ENCODE assay signal across 1 cellular context in the genomic region with DNA sequence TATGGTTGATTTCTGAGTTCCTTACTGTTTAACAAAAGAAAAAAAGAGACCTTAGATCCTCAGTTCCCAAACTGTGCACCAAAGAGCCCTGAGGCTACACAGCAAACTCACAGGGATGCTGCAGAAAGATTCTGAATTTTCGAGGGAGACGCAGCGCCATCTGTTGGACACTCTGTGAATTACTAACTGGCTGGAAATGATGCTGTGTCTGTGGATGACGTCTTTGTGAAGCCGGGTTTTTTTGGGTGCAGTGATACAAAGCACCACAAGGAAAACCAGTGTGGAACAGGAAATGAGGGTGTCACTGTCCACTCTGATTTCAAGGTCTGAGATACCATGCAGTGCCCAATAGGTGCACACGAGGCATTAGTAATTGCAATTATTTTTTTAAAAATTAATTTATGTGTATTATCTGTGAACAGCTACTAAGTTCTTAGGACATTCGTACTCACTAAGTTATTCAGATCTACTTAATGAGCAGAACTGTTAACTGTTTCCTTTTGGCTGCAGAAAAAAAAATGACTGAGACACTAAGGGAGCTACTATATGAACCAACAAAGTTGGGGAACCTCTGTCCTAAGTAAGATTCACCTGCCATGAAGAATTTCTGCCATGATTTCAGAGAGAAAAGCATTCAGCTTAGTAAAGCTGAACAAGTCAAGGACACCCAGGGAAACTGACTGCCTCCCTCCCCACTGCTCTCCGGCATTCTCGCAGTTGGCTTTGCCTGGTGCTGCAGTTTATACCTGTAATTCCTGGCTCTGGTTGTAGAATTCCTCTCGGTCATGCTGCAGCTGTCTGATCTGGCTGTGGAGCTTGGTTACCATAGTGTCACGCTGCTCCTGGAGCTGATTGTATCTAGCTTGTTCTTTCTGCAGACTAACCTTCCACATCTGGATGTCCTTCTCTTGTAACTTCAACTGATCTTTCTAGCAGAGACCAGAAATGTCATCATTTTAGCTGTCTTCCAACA.
TF ChIP-seq lines count a peak whose summit lies in the region.

No MANE protein-coding gene starts in this region.

TF ChIP-seq in H1, 55 proteins besides CTCF, POLR2A, EP300 and RAD21 (continued from another document):
- TF ChIP-seq, protein P1, sequence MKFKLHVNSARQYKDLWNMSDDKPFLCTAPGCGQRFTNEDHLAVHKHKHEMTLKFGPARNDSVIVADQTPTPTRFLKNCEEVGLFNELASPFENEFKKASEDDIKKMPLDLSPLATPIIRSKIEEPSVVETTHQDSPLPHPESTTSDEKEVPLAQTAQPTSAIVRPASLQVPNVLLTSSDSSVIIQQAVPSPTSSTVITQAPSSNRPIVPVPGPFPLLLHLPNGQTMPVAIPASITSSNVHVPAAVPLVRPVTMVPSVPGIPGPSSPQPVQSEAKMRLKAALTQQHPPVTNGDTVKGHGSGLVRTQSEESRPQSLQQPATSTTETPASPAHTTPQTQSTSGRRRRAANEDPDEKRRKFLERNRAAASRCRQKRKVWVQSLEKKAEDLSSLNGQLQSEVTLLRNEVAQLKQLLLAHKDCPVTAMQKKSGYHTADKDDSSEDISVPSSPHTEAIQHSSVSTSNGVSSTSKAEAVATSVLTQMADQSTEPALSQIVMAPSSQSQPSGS (IDR thresholded peaks at IDR 0.05; ENCODE audit: low read length) = peak; percentile 88
- no peak for TF ChIP-seq NRF1 (IDR thresholded peaks at IDR 0.05; ENCODE audit: low read depth, low read length)
